21 cellular contexts compared by ENCODE assay signal in the genomic region with DNA sequence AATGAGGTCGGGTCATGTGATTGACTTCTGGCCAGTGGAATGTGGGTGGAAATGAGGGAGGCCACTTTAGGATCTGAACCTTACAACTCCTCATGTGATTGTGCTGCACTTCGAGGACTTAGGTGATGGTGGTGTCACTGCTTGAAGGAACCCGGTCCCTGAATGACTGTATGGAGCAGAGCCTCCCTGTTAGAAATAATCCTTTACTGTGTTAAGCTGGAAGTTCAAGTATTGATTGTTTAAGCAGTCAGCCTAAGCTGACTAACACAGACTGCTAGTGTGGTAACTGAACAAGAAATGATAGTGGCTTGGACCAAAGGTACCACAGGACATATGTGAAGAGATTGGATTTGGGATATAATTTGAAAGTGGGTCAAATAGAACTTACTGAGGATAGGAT.
DNase-seq lines count a peak whose midpoint lies in the region; ATAC-seq, FAIRE-seq and TF ChIP-seq lines count a peak whose summit lies in the region.
"Had no signal": no experiment of that assay in that cellular context is flagged by ENCODE, and none has a peak within 500 bp of the region (broad histone marks: within the 10 kb centered on the region; RNA-seq: fewer than 3 reads in every experiment).

No MANE protein-coding gene starts in this region.

- H3K36me3 Mint-ChIP-seq in CD8-positive, alpha-beta T cell, result no peaks in the 10 kb centered on the region
- H3K36me3 Mint-ChIP-seq: CD14-positive monocyte; CD4-positive, alpha-beta memory T cell had no signal

- H3K4me2 ChIP-seq in HepG2 (ENCODE audit: low read depth, low read length) (no peak overlapping the region), K562 (ENCODE audit: insufficient read depth, low read length) (no peak overlapping the region), mesenchymal stem cell (ENCODE audit: low read length, poor library complexity, severe bottlenecking) (no peak overlapping the region)
- H3K4me2 ChIP-seq: BLaER1, GM23338 had no signal

- H3K9ac ChIP-seq in HepG2 (ENCODE audit: insufficient read depth, low read depth, low read length) (no peak overlapping the region), K562 (ENCODE audit: insufficient read depth in 1 of 2, low read depth in 2 of 2, low read length in 2 of 2) (no peak overlapping the region), mesenchymal stem cell (ENCODE audit: low read length) (no peak overlapping the region)
- H3K9ac ChIP-seq: BLaER1 had no signal

- H2AK5ac ChIP-seq in mesenchymal stem cell (ENCODE audit: low read length, severe bottlenecking), result no peak overlapping the region

- H3K4me1 ChIP-seq in HepG2 (ENCODE audit: insufficient read depth, low read length) (no peaks in the 10 kb centered on the region), right lobe of liver (no peaks in the 10 kb centered on the region), K562 (replicated peaks in 1 of 2; ENCODE audit: control insufficient read depth in 2 of 2, insufficient read depth in 2 of 2, low read length in 2 of 2) (no peaks in the 10 kb centered on the region), mesenchymal stem cell (ENCODE audit: control insufficient read depth, insufficient read depth, low read depth, low read length) (no peaks in the 10 kb centered on the region), left lung (no peaks in the 10 kb centered on the region)
- no peaks in the 10 kb centered on the region for H3K4me1 ChIP-seq in CD8-positive, alpha-beta T cell (ENCODE audit: insufficient read depth, low read length)
- H3K4me1 ChIP-seq: BLaER1 had no signal

- H3K36me3 ChIP-seq in HepG2 (replicated peaks in 1 of 2; ENCODE audit: control insufficient read depth in 1 of 2, insufficient read depth in 2 of 2, low read length in 2 of 2) (peaks cover 3 to 21% of the 10 kb centered on the region in 2 experiments; a peak in 3 of 5 replicates), right lobe of liver (no peaks in the 10 kb centered on the region), K562 (ENCODE audit: control insufficient read depth, insufficient read depth, low read length) (no peaks in the 10 kb centered on the region), mesenchymal stem cell (ENCODE audit: control insufficient read depth in 1 of 2, insufficient read depth in 2 of 2, low read depth in 1 of 2, low read length in 2 of 2) (no peaks in the 10 kb centered on the region), left lung (no peaks in the 10 kb centered on the region)
- no peaks in the 10 kb centered on the region for H3K36me3 ChIP-seq in CD8-positive, alpha-beta T cell (ENCODE audit: insufficient read depth, low read length)
- H3K36me3 ChIP-seq: BLaER1 had no signal

- peak; percentile 74 for ATAC-seq in HepG2
- no peak for ATAC-seq in right lobe of liver
- ATAC-seq in K562, result no peak
- no peak for ATAC-seq in CD8-positive, alpha-beta T cell
- no peak for ATAC-seq in GM21360 (IDR thresholded peaks at IDR 0.05; ENCODE audit: unreplicated experiment)
- ATAC-seq in left lung, result no peak
- ATAC-seq: GM12878, GM23338 had no signal

- H4K8ac ChIP-seq in mesenchymal stem cell (ENCODE audit: low read length), result no peak overlapping the region

- no peak overlapping the region for H2BK15ac ChIP-seq in mesenchymal stem cell (ENCODE audit: low read depth, poor library complexity, severe bottlenecking)

- intact Hi-C loops in HepG2 (cut with micrococcal nuclease; ENCODE audit: unreplicated experiment) (no loop called here), right lobe of liver (cut with DNase I) (no loop called here), K562 (cut with micrococcal nuclease) (no loop called here), left lung (cut with DNase I) (no loop called here)
- intact Hi-C loops in CD8-positive, alpha-beta T cell (cut with DNase I, micrococcal nuclease), result no loop called here

- no peak overlapping the region for H3K23ac ChIP-seq in mesenchymal stem cell (ENCODE audit: low read length in 2 of 2)

- TF ChIP-seq RAD21 in HepG2 (CRISPR knock-in tag; IDR thresholded peaks at IDR 0.05) (no peak), K562 (CRISPR knock-in tag; conservative IDR thresholded peaks at IDR 0.05 in 1 of 2, IDR thresholded peaks at IDR 0.05 in 1 of 2) (no peak)

- H3K79me2 ChIP-seq in HepG2 (ENCODE audit: insufficient read depth, low read length) (no peaks in the 10 kb centered on the region), K562 (ENCODE audit: control insufficient read depth, insufficient read depth, low read length) (no peaks in the 10 kb centered on the region)

- TF ChIP-seq EP300 in HepG2 (IDR thresholded peaks at IDR 0.05; ENCODE audit: low read depth in 2 of 2, low read length in 2 of 2) (no peak), HepG2 (CRISPR knock-in tag; IDR thresholded peaks at IDR 0.05; ENCODE audit: borderline replicate concordance) (no peak), K562 (IDR thresholded peaks at IDR 0.05; ENCODE audit: low read length) (no peak)

- CTCF ChIA-PET in HepG2 (lab: Yijun Ruan, JAX; ENCODE audit: low intra/inter-chr PET ratio, low total read pairs), result no interaction called here
- CTCF ChIA-PET in K562 (lab: Yijun Ruan, JAX; ENCODE audit: low intra/inter-chr PET ratio), result no interaction called here
- CTCF ChIA-PET in CD8-positive, alpha-beta T cell (lab: Charles Lee), result no interaction called here

- DNase-seq in HepG2 (ENCODE audit: low spot score), result no peak
- DNase-seq in right lobe of liver, result no peak
- DNase-seq in K562 (ENCODE audit: extremely low read depth in 1 of 4, low spot score in 3 of 4), result no peak
- peak; percentile 10 for DNase-seq in mesenchymal stem cell
- no peak for DNase-seq in CD8-positive, alpha-beta T cell
- no peak for DNase-seq in left lung
- DNase-seq: 8988T; CD4-positive, alpha-beta memory T cell; COR-L47; DMS 273 treated with DMSO at 0.1 percent for 48 hours; DMS53; DND-41; EL; H9 had no signal

- H2BK12ac ChIP-seq in mesenchymal stem cell (ENCODE audit: low read length in 2 of 2), result no peak overlapping the region

- TF ChIP-seq POLR2A in HepG2 (IDR thresholded peaks at IDR 0.05; ENCODE audit: insufficient read depth in 1 of 2, low read depth in 2 of 2, low read length in 2 of 2) (no peak), right lobe of liver (IDR thresholded peaks at IDR 0.05) (no peak), K562 (conservative IDR thresholded peaks at IDR 0.05) (no peak)

- H3K4me3 ChIP-seq in HepG2 (replicated peaks in 1 of 3; ENCODE audit: insufficient read depth in 1 of 3, low read depth in 2 of 3, low read length in 3 of 3), result no peak overlapping the region
- H3K4me3 ChIP-seq in right lobe of liver, result no peak overlapping the region
- H3K4me3 ChIP-seq in K562, result no peak overlapping the region
- no peak overlapping the region for H3K4me3 ChIP-seq in mesenchymal stem cell (ENCODE audit: insufficient read depth in 1 of 2, low read depth in 1 of 2, low read length in 2 of 2)
- H3K4me3 ChIP-seq in CD8-positive, alpha-beta T cell (ENCODE audit: low read depth, low read length), result no peak overlapping the region
- no peak overlapping the region for H3K4me3 ChIP-seq in left lung
- H3K4me3 ChIP-seq: BLaER1, GM12878, GM23338 had no signal

- BruUV-seq in HepG2 (replicated peaks; lab: Mats Ljungman, UMichigan) (no TSS peak), K562 (replicated peaks; lab: Mats Ljungman, UMichigan) (no TSS peak)

- H2BK120ac ChIP-seq in mesenchymal stem cell (ENCODE audit: low read depth, low read length), result no peak overlapping the region

- H3K27me3 ChIP-seq in HepG2 (ENCODE audit: control insufficient read depth in 1 of 2, insufficient read depth in 2 of 2, low read length in 2 of 2), result no peaks in the 10 kb centered on the region
- no peaks in the 10 kb centered on the region for H3K27me3 ChIP-seq in right lobe of liver
- no peaks in the 10 kb centered on the region for H3K27me3 ChIP-seq in K562 (ENCODE audit: control insufficient read depth in 2 of 2, insufficient read depth in 2 of 2, low read length in 2 of 2)
- no peaks in the 10 kb centered on the region for H3K27me3 ChIP-seq in mesenchymal stem cell (ENCODE audit: control insufficient read depth in 1 of 2, insufficient read depth in 1 of 2, low read length in 2 of 2)
- H3K27me3 ChIP-seq in CD8-positive, alpha-beta T cell (ENCODE audit: insufficient read depth, low read length), result no peaks in the 10 kb centered on the region
- H3K27me3 ChIP-seq in left lung, result no peaks in the 10 kb centered on the region
- H3K27me3 ChIP-seq: BLaER1 had no signal

- no peaks in the 10 kb centered on the region for H3K9me1 ChIP-seq in K562 (ENCODE audit: control insufficient read depth, insufficient read depth, low read length)

- no peaks in the 10 kb centered on the region for H3K79me1 ChIP-seq in mesenchymal stem cell (replicated peaks; ENCODE audit: low read length, poor library complexity, severe bottlenecking)

- H3K9me3 ChIP-seq in HepG2 (ENCODE audit: low read length) (no peaks in the 10 kb centered on the region), right lobe of liver (no peaks in the 10 kb centered on the region), K562 (replicated peaks; ENCODE audit: control insufficient read depth, insufficient read depth, low read depth, low read length) (no peaks in the 10 kb centered on the region), mesenchymal stem cell (ENCODE audit: control insufficient read depth, low read length) (peaks cover 3% of the 10 kb centered on the region), left lung (no peaks in the 10 kb centered on the region)
- no peaks in the 10 kb centered on the region for H3K9me3 ChIP-seq in CD8-positive, alpha-beta T cell (ENCODE audit: low read length)
- H3K9me3 ChIP-seq: BLaER1 had no signal

- H3K18ac ChIP-seq in mesenchymal stem cell (ENCODE audit: low read depth in 1 of 2, low read length in 2 of 2), result no peak overlapping the region

- FAIRE-seq in HepG2 (lab: Jason Lieb, UNC), result no peak
- FAIRE-seq in K562 (lab: Jason Lieb, UNC), result no peak
- FAIRE-seq: GM12878, GM19239, HTR-8/SVneo had no signal

- WGBS in HepG2 (ENCODE audit: low lambda C conversion rate), result 90% methylated on average over 3 of the region's 3 CpGs
- 46% methylated on average over 3 of the region's 3 CpGs for WGBS in right lobe of liver (ENCODE audit: insufficient coverage, low coverage, low lambda C conversion rate, missing lambda C conversion rate)
- WGBS in K562 (ENCODE audit: insufficient coverage, low coverage, missing lambda C conversion rate), result 2% methylated on average over 3 of the region's 3 CpGs
- WGBS in mesenchymal stem cell, result 74% methylated on average over 3 of the region's 3 CpGs

- H3K9me3 Mint-ChIP-seq in CD8-positive, alpha-beta T cell, result no peaks in the 10 kb centered on the region
- H3K9me3 Mint-ChIP-seq: GM23338, H9 had no signal

- H3K27ac Mint-ChIP-seq in CD8-positive, alpha-beta T cell, result no peak overlapping the region
- H3K27ac Mint-ChIP-seq: CD14-positive monocyte; CD4-positive, alpha-beta memory T cell; GM23338; H9 had no signal

- in situ Hi-C loops in HepG2 (cut with HindIII; ENCODE audit: extremely low pct_ligation_motif_present, low pct_unique_long_range_greater_than_20kb) (no loop called here), K562 (cut with MboI) (no loop called here)

- H3K27me3 Mint-ChIP-seq in CD8-positive, alpha-beta T cell (ENCODE audit: low read depth), result no peaks in the 10 kb centered on the region
- H3K27me3 Mint-ChIP-seq: CD4-positive, alpha-beta memory T cell had no signal

- no peak overlapping the region for H2BK5ac ChIP-seq in mesenchymal stem cell (ENCODE audit: low read depth, low read length, poor library complexity, severe bottlenecking)

- POLR2A ChIA-PET in HepG2 (lab: Yijun Ruan, JAX), result no interaction called here
- POLR2A ChIA-PET in K562 (lab: Yijun Ruan, JAX), result no interaction called here
- POLR2A ChIA-PET in CD8-positive, alpha-beta T cell (lab: Charles Lee), result no interaction called here

- H3K4me1 Mint-ChIP-seq in CD8-positive, alpha-beta T cell (ENCODE audit: low read depth), result no peaks in the 10 kb centered on the region
- H3K4me1 Mint-ChIP-seq: CD14-positive monocyte; CD4-positive, alpha-beta memory T cell had no signal

- H2AFZ ChIP-seq in HepG2 (ENCODE audit: low read length) (no peak overlapping the region), K562 (ENCODE audit: low read depth, low read length) (no peak overlapping the region), mesenchymal stem cell (ENCODE audit: low read depth, low read length) (no peak overlapping the region)
- H2AFZ ChIP-seq: GM23338 had no signal

- no peak overlapping the region for H3K27ac ChIP-seq in HepG2 (ENCODE audit: extremely low read length, insufficient read depth, low read length)
- no peak overlapping the region for H3K27ac ChIP-seq in right lobe of liver
- no peak overlapping the region for H3K27ac ChIP-seq in K562 (ENCODE audit: extremely low read depth, low read depth, low read length)
- H3K27ac ChIP-seq in mesenchymal stem cell (ENCODE audit: low read length, poor library complexity, severe bottlenecking), result no peak overlapping the region
- no peak overlapping the region for H3K27ac ChIP-seq in CD8-positive, alpha-beta T cell (ENCODE audit: low read depth, low read length)
- no peak overlapping the region for H3K27ac ChIP-seq in left lung
- H3K27ac ChIP-seq: BLaER1 had no signal

- H3K14ac ChIP-seq in mesenchymal stem cell (ENCODE audit: low read length in 2 of 2), result no peak overlapping the region

- H3K4ac ChIP-seq in mesenchymal stem cell (ENCODE audit: low read depth in 1 of 2, low read length in 2 of 2), result no peak overlapping the region

- H4K20me1 ChIP-seq in HepG2 (ENCODE audit: insufficient read depth, low read length), result no peaks in the 10 kb centered on the region
- H4K20me1 ChIP-seq in K562 (replicated peaks; ENCODE audit: control insufficient read depth, insufficient read depth, low read length), result no peaks in the 10 kb centered on the region
- H4K20me1 ChIP-seq: BLaER1 had no signal

- TF ChIP-seq CTCF in HepG2 (CRISPR knock-in tag; IDR thresholded peaks at IDR 0.05), result no peak
- no peak for TF ChIP-seq CTCF in right lobe of liver (IDR thresholded peaks at IDR 0.05)
- no peak for TF ChIP-seq CTCF in K562 (IDR thresholded peaks at IDR 0.05 in 2 of 3, conservative IDR thresholded peaks at IDR 0.05 in 1 of 3; ENCODE audit: insufficient read depth in 2 of 3, low read depth in 1 of 3, low read length in 3 of 3)
- TF ChIP-seq CTCF in CD8-positive, alpha-beta T cell (IDR thresholded peaks at IDR 0.05), result no peak
- no peak for TF ChIP-seq CTCF in left lung (IDR thresholded peaks at IDR 0.05)

- H3K4me3 Mint-ChIP-seq in CD8-positive, alpha-beta T cell, result no peak overlapping the region
- H3K4me3 Mint-ChIP-seq: CD14-positive monocyte; CD4-positive, alpha-beta memory T cell; GM23338; H9 had no signal

- no peak overlapping the region for H4K91ac ChIP-seq in mesenchymal stem cell (ENCODE audit: low read length)

Comparison
In these comparisons a context has a peak if more than half of its experiments do, and no peak if none do; other contexts are left out.
1. Of the 241 proteins assayed by ChIP-seq in both HepG2 and K562: peak only in HepG2: none; only in K562: TFE3; in both: none; in neither: 240.